11 cellular contexts compared by ENCODE assay signal in genomic region chr20:17904027-17904426, GRCh38.
DNase-seq lines count a peak whose midpoint lies in the region; ATAC-seq and TF ChIP-seq lines count a peak whose summit lies in the region.
"Had no signal": no experiment of that assay in that cellular context is flagged by ENCODE, and none has a peak within 500 bp of the region (broad histone marks: within the 10 kb centered on the region; RNA-seq: fewer than 3 reads in every experiment).

No MANE protein-coding gene starts in this region.

- H3K27ac ChIP-seq in BLaER1 (peak overlapping the region; percentile 36; the same call in 1 of the 2 replicates), GM23248 (no peak overlapping the region)

- in situ Hi-C loops in GM23248 (cut with MboI): loop anchor here (10.0 kb wide), 1 partner anchor 369 kb away; the partner anchor contains the start of gene BFSP1
- in situ Hi-C loops in HAP-1 (cut with MboI; ENCODE audit: low sequenced_read_pairs): no loop called here

- 0 out of 2 replicates have a peak overlapping the region, but pooled peaks have one; percentile 9 for H3K4me3 ChIP-seq in BLaER1
- H3K4me3 ChIP-seq in GM23248: no peak overlapping the region
- H3K4me3 ChIP-seq in HAP-1: no peak overlapping the region

- DNase-seq in GM23248 (no peak), HAP-1 (ENCODE audit: low spot score in 2 of 2) (no peak), SK-N-DZ (ENCODE audit: low spot score) (no peak)
- DNase-seq: effector CD8-positive, alpha-beta T cell; naive B cell; NCI-H2029 treated with DMSO at 0.1 percent for 48 hours had no signal

- H2AFZ ChIP-seq in GM23248: no peak overlapping the region

- H3K36me3 ChIP-seq in BLaER1 (no peaks in the 10 kb centered on the region), GM23248 (ENCODE audit: low read depth) (no peaks in the 10 kb centered on the region), HAP-1 (replicated peaks) (no peaks in the 10 kb centered on the region)

- peaks cover 65% of the 10 kb centered on the region for H3K4me1 ChIP-seq in BLaER1
- no peaks in the 10 kb centered on the region for H3K4me1 ChIP-seq in GM23248 (ENCODE audit: insufficient read depth)
- H3K4me1 ChIP-seq in HAP-1: no peaks in the 10 kb centered on the region

- H3K4me2 ChIP-seq in BLaER1 (peak overlapping the region; percentile 68), GM23248 (ENCODE audit: unreplicated experiment) (no peak overlapping the region)

- H3K9ac ChIP-seq in BLaER1 (no peak overlapping the region), GM23248 (no peak overlapping the region)

- H3K9me3 ChIP-seq in BLaER1: peaks cover 5% of the 10 kb centered on the region; the same call in 1 of the 2 replicates
- H3K9me3 ChIP-seq in GM23248 (ENCODE audit: low read depth): no peaks in the 10 kb centered on the region
- no peaks in the 10 kb centered on the region for H3K9me3 ChIP-seq in HAP-1

- H3K79me2 ChIP-seq in GM23248 (ENCODE audit: insufficient read depth): no peaks in the 10 kb centered on the region

- no peaks in the 10 kb centered on the region for H3K9me2 ChIP-seq in GM23248 (ENCODE audit: insufficient read depth)

- peak; percentile 85 for ATAC-seq in GM19023 (IDR thresholded peaks at IDR 0.05; ENCODE audit: unreplicated experiment)
- peak; percentile 51 for ATAC-seq in HG02763 (IDR thresholded peaks at IDR 0.05; ENCODE audit: unreplicated experiment)
- ATAC-seq in HG03571 (IDR thresholded peaks at IDR 0.05; ENCODE audit: unreplicated experiment): peak; percentile 59
- no peak for ATAC-seq in SK-N-SH treated with all-trans-retinoic acid at 6 μM for 48 hours

- no peaks in the 10 kb centered on the region for H3F3A ChIP-seq in GM23248 (ENCODE audit: insufficient read depth)

- 72 to 77% methylated on average over 3 of the region's 3 CpGs for WGBS in GM23248 (ENCODE audit: low coverage in 1 of 2, low lambda C conversion rate in 2 of 2, missing lambda C conversion rate in 2 of 2), 2 experiments

- no peaks in the 10 kb centered on the region for H3K27me3 ChIP-seq in BLaER1
- H3K27me3 ChIP-seq in GM23248 (replicated peaks; ENCODE audit: insufficient read depth): no peaks in the 10 kb centered on the region
- H3K27me3 ChIP-seq in HAP-1 (ENCODE audit: low read depth): no peaks in the 10 kb centered on the region

- no peaks in the 10 kb centered on the region for H4K20me1 ChIP-seq in BLaER1
- no peaks in the 10 kb centered on the region for H4K20me1 ChIP-seq in GM23248 (ENCODE audit: insufficient read depth)

TF ChIP-seq in SK-N-SH treated with all-trans-retinoic acid at 6 μM for 48 hours, 23 proteins besides CTCF, POLR2A, EP300 and RAD21:
- TF ChIP-seq OSR1 (CRISPR knock-in tag; IDR thresholded peaks at IDR 0.05): no peak
- no peak for TF ChIP-seq ZFP3 (CRISPR knock-in tag; IDR thresholded peaks at IDR 0.05)
- TF ChIP-seq ESRRG (CRISPR knock-in tag; IDR thresholded peaks at IDR 0.05): no peak
- TF ChIP-seq ZNF8 (CRISPR knock-in tag; IDR thresholded peaks at IDR 0.05): no peak
- no peak for TF ChIP-seq CREB5 (CRISPR knock-in tag; IDR thresholded peaks at IDR 0.05; ENCODE audit: low read depth)
- no peak for TF ChIP-seq PPARA (CRISPR knock-in tag; IDR thresholded peaks at IDR 0.05; ENCODE audit: borderline replicate concordance)
- no peak for TF ChIP-seq ZNF70 (CRISPR knock-in tag; IDR thresholded peaks at IDR 0.05)
- TF ChIP-seq RARB (CRISPR knock-in tag; IDR thresholded peaks at IDR 0.05): no peak
- TF ChIP-seq ZNF565 (CRISPR knock-in tag; conservative IDR thresholded peaks at IDR 0.05; ENCODE audit: low read depth): no peak
- no peak for TF ChIP-seq POU6F1 (CRISPR knock-in tag; IDR thresholded peaks at IDR 0.05; ENCODE audit: borderline replicate concordance, low read depth)
- no peak for TF ChIP-seq ZC3H10 (CRISPR knock-in tag; IDR thresholded peaks at IDR 0.05)
- no peak for TF ChIP-seq BACH2 (CRISPR knock-in tag; IDR thresholded peaks at IDR 0.05; ENCODE audit: borderline replicate concordance)
- TF ChIP-seq GLIS3 (CRISPR knock-in tag; IDR thresholded peaks at IDR 0.05): no peak
- no peak for TF ChIP-seq CSRNP3 (CRISPR knock-in tag; IDR thresholded peaks at IDR 0.05)
